In genomic region chr9:89878687-89879086, GRCh38 we compare ENCODE assay signal across 9 cellular contexts.
A peak's percentile ranks its signal among the peaks of the same experiment; 100 is the strongest.
DNase-seq lines count a peak whose midpoint lies in the region; ATAC-seq and TF ChIP-seq lines count a peak whose summit lies in the region.
"Had no signal": no experiment of that assay in that cellular context is flagged by ENCODE, and none has a peak within 500 bp of the region (broad histone marks: within the 10 kb centered on the region; RNA-seq: fewer than 3 reads in every experiment).

No MANE protein-coding gene starts in this region.

- no peaks in the 10 kb centered on the region for H3K27me3 ChIP-seq in gastroesophageal sphincter

- TF ChIP-seq CTCF in gastroesophageal sphincter (IDR thresholded peaks at IDR 0.05), result no peak

- peaks cover 0 to 60% (median 26%) of the 10 kb centered on the region in 3 donors for H3K4me1 ChIP-seq in gastroesophageal sphincter

- intact Hi-C loops in posterior cingulate gyrus (cut with DNase I), result no loop called here

- WGBS in gastroesophageal sphincter (ENCODE audit: low coverage in 1 of 2), 2 donors, result 73% methylated on average over 6 of the region's 6 CpGs; no CpG with 5 or more reads in 1 of the 2 donors

- TF ChIP-seq POLR2A in gastroesophageal sphincter (IDR thresholded peaks at IDR 0.05), result no peak

- DNase-seq in DMS 273 treated with DMSO at 0.1 percent for 48 hours (lab: John Stamatoyannopoulos, UW), result peak; percentile 5
- DNase-seq in NCI-H2196 treated with DMSO at 0.1 percent for 48 hours (lab: John Stamatoyannopoulos, UW; ENCODE audit: unreplicated experiment), result peak; percentile 53
- DNase-seq in posterior cingulate gyrus, result peak in 7 of 10 donors; percentile 21 to 93 (median 61)
- no peak for DNase-seq in retina
- DNase-seq in KBM-7, result no peak
- no peak for DNase-seq in AML-193 (lab: John Stamatoyannopoulos, UW)

- H3K9me3 ChIP-seq in gastroesophageal sphincter, result no peaks in the 10 kb centered on the region

- ATAC-seq in gastroesophageal sphincter, result peak; percentile 60
- ATAC-seq in HG02973 (IDR thresholded peaks at IDR 0.05; ENCODE audit: unreplicated experiment), result no peak

- no peaks in the 10 kb centered on the region for H3K36me3 ChIP-seq in gastroesophageal sphincter

- H3K4me3 ChIP-seq in gastroesophageal sphincter, result no peak overlapping the region
- H3K4me3 ChIP-seq: skin epidermis had no signal

- in situ Hi-C loops in KBM-7 (cut with MboI; ENCODE audit: low pct_unique_long_range_greater_than_20kb, low sequenced_read_pairs), result no loop called here

- peak overlapping the region in 2 of 4 donors; percentile 42 to 50 for H3K27ac ChIP-seq in gastroesophageal sphincter

- TF ChIP-seq EP300 in gastroesophageal sphincter (IDR thresholded peaks at IDR 0.05), result no peak

Comparison
In these comparisons a context has a peak if more than half of its experiments do, and no peak if none do; other contexts are left out.
1. DNase-seq: peak in DMS 273 treated with DMSO at 0.1 percent for 48 hours (single experiment), NCI-H2196 treated with DMSO at 0.1 percent for 48 hours (single experiment) and posterior cingulate gyrus (7 of 10); none in retina (single experiment), KBM-7 (single experiment) and AML-193 (0 of 2).